ENCODE assay signal across 25 cellular contexts in genomic region chr12:81572411-81572810, GRCh38.
"Had no signal": no experiment of that assay in that cellular context is flagged by ENCODE, and none has a peak within 500 bp of the region (broad histone marks: within the 10 kb centered on the region; RNA-seq: fewer than 3 reads in every experiment).

No MANE protein-coding gene starts in this region.

- H3K27ac ChIP-seq: left lung, lower lobe of right lung, pancreas, prostate gland, skin epidermis, suprapubic skin, thoracic aorta, tibial artery, upper lobe of right lung had no signal

- DNase-seq: hippocampal formation; kidney; left colon; left lung; lower lobe of right lung; mammary epithelial cell; mesenchymal stem cell; naive thymus-derived CD8-positive, alpha-beta T cell; nucleus accumbens; pancreas; posterior cingulate gyrus; retina; right cardiac atrium; stimulated activated CD4-positive, alpha-beta T cell treated with anti-CD3 and anti-CD28 coated beads, Interleukin-12 subunit alpha, Interleukin-12 subunit beta, amount 100 ng/mL, for 4 hours; stimulated activated CD4-positive, alpha-beta T cell treated with anti-CD3 and anti-CD28 coated beads, Interleukin-15, amount 100 ng/mL, for 24 hours; stimulated activated CD4-positive, alpha-beta T cell treated with anti-CD3 and anti-CD28 coated beads, Interleukin-2, amount 100 ng/mL, for 24 hours; stimulated activated CD4-positive, alpha-beta T cell treated with anti-CD3 and anti-CD28 coated beads, Interleukin-4, amount 100 ng/mL, for 1 hour; stimulated activated naive CD4-positive, alpha-beta T cell; tibial artery; trophoblast cell; upper lobe of right lung had no signal
